7 cellular contexts compared by ENCODE assay signal in genomic region chr5:9924614-9925013, GRCh38.
DNase-seq lines count a peak whose midpoint lies in the region; ATAC-seq and TF ChIP-seq lines count a peak whose summit lies in the region.

No MANE protein-coding gene starts in this region.

- no peaks in the 10 kb centered on the region for H3K27me3 ChIP-seq in smooth muscle cell (ENCODE audit: low read depth)

- H3K9me3 Mint-ChIP-seq in progenitor cell of endocrine pancreas (ENCODE audit: low read depth): peaks cover 12% of the 10 kb centered on the region

- no peak for TF ChIP-seq CTCF in astrocyte of the spinal cord (IDR thresholded peaks at IDR 0.05; ENCODE audit: low read depth, low read length)
- no peak for TF ChIP-seq CTCF in smooth muscle cell (IDR thresholded peaks at IDR 0.05; ENCODE audit: borderline replicate concordance, insufficient read depth, poor library complexity, severe bottlenecking)
- TF ChIP-seq CTCF in progenitor cell of endocrine pancreas (IDR thresholded peaks at IDR 0.05; ENCODE audit: unreplicated experiment): no peak

- H3F3A ChIP-seq in smooth muscle cell (ENCODE audit: low read depth): peaks cover 7% of the 10 kb centered on the region

- H3K36me3 Mint-ChIP-seq in progenitor cell of endocrine pancreas (ENCODE audit: insufficient read depth): no peaks in the 10 kb centered on the region

- no peak overlapping the region for H3K4me3 Mint-ChIP-seq in progenitor cell of endocrine pancreas (ENCODE audit: low read depth)

- H3K4me1 Mint-ChIP-seq in progenitor cell of endocrine pancreas (ENCODE audit: low read depth): peaks cover 8% of the 10 kb centered on the region

- no peaks in the 10 kb centered on the region for H3K9me3 ChIP-seq in smooth muscle cell (replicated peaks; ENCODE audit: low read depth)

- no peak overlapping the region for H3K4me2 ChIP-seq in smooth muscle cell

- H3K9ac ChIP-seq in smooth muscle cell (ENCODE audit: low read depth): no peak overlapping the region

- H4K20me1 ChIP-seq in smooth muscle cell (ENCODE audit: low read depth): no peaks in the 10 kb centered on the region

- H3K79me2 ChIP-seq in smooth muscle cell (ENCODE audit: low read depth): no peaks in the 10 kb centered on the region

- ATAC-seq in GM19395 (IDR thresholded peaks at IDR 0.05; ENCODE audit: unreplicated experiment): peak; percentile 74
- ATAC-seq in HG03520 (IDR thresholded peaks at IDR 0.05; ENCODE audit: unreplicated experiment): peak; percentile 84

- DNase-seq in astrocyte of the spinal cord (ENCODE audit: low read depth, low spot score) (peak; percentile 96), smooth muscle cell (lab: John Stamatoyannopoulos, UW; ENCODE audit: unreplicated experiment) (no peak), NOMO-1 treated with DMSO at 0.1 percent for 48 hours (lab: John Stamatoyannopoulos, UW; ENCODE audit: unreplicated experiment) (no peak), progenitor cell of endocrine pancreas (ENCODE audit: low spot score, unreplicated experiment) (no peak)
- DNase-seq in activated CD4-positive, alpha-beta T cell treated with anti-CD3 and anti-CD28 coated beads for 4 hours: no peak

- peak overlapping the region; percentile 75 for H3K27ac ChIP-seq in smooth muscle cell (ENCODE audit: low read depth)

- H3K4me3 ChIP-seq in astrocyte of the spinal cord (ENCODE audit: low read depth, low read length) (no peak overlapping the region), smooth muscle cell (no peak overlapping the region)

- WGBS in smooth muscle cell (ENCODE audit: low lambda C conversion rate): 41% methylated on average over 2 of the region's 2 CpGs

- H3K27ac Mint-ChIP-seq in progenitor cell of endocrine pancreas: no peak overlapping the region

- H2AFZ ChIP-seq in smooth muscle cell (ENCODE audit: low read depth): no peak overlapping the region

- no peaks in the 10 kb centered on the region for H3K36me3 ChIP-seq in smooth muscle cell (ENCODE audit: low read depth)

- in situ Hi-C loops in astrocyte of the spinal cord (cut with HindIII; ENCODE audit: low sequenced_read_pairs): no loop called here

- peaks cover 4% of the 10 kb centered on the region for H3K27me3 Mint-ChIP-seq in progenitor cell of endocrine pancreas

- peaks cover 12% of the 10 kb centered on the region for H3K4me1 ChIP-seq in smooth muscle cell (ENCODE audit: low read depth)
